Comparison of ENCODE assay signal across 8 cellular contexts in the genomic region with DNA sequence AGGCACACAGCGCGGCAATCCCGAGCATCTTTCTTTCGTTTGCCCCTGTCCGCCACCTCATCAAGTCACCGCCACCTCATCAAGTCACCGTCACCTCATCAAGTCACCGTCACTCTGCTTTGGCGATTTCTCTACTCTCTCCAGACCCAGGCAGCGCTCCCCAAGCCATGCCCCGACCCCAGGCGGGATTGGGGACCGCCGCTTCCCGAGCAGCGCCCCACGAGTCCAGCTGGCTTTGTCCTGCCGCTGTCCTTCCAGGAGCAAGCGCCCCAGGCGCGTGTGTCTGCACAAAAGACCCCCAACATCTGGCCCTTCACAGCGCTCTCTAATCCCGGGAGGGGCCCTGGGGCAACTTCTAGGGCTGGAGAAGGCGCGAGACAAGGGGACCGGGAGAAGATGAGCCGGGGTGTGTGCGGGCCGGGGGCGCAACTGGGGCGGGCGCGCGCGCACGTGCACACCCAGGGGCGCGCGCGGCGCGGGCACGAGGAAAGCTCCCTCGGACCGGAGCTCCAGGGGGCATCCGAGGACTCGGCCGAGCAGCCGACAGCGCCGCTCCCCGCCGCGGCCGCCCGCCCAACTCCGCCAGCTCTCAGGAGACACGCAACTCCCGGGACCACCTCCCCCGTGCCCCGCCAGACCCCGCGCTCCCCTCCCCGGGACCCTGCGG. TPM values are rescaled to one million over a fixed set of nuclear protein-coding genes. Genes with fewer than 3 reads are reported as not detected.
DNase-seq lines count a peak whose midpoint lies in the region; ATAC-seq, FAIRE-seq and TF ChIP-seq lines count a peak whose summit lies in the region.

No MANE protein-coding gene starts in this region.

- DNase-seq in NCI-H460 (ENCODE audit: extremely low read depth, low read depth), result peak; percentile 12
- DNase-seq in activated gamma-delta T cell (lab: John Stamatoyannopoulos, UW), result peak; percentile 20
- DNase-seq in frontal cortex (ENCODE audit: low spot score in 2 of 2), result peak; percentile 68 to 84
- no peak for DNase-seq in NCI-H1694 treated with DMSO at 0.1 percent for 48 hours (lab: John Stamatoyannopoulos, UW)

- H3K36me3 ChIP-seq in neuron (ENCODE audit: insufficient read depth, low read length), result peaks cover 20% of the 10 kb centered on the region

- H3K4me3 ChIP-seq in neuron (ENCODE audit: low read length), result peak overlapping the region; percentile 60

- 0 out of 2 replicates have a peak, but pooled peaks have one; percentile 14 for TF ChIP-seq CTCF in GM12874 (IDR thresholded peaks at IDR 0.05; ENCODE audit: insufficient read depth, low read depth, low read length)

- no peak for FAIRE-seq in frontal cortex (lab: Jason Lieb, UNC)

- ATAC-seq in HG02623 (IDR thresholded peaks at IDR 0.05; ENCODE audit: unreplicated experiment), result peak; percentile 16
- no peak for ATAC-seq in GM18870 (IDR thresholded peaks at IDR 0.05; ENCODE audit: unreplicated experiment)

- peaks cover 18% of the 10 kb centered on the region for H3K4me1 ChIP-seq in neuron (ENCODE audit: insufficient read depth, low read length)

- H3K27me3 ChIP-seq in neuron (ENCODE audit: insufficient read depth, low read length), result no peaks in the 10 kb centered on the region

- peak overlapping the region; percentile 64 for H2AFZ ChIP-seq in neuron (ENCODE audit: low read depth, low read length)

- no peaks in the 10 kb centered on the region for H3K9me3 ChIP-seq in neuron (ENCODE audit: low read length)

RNA-seq across cellular contexts. Expression of gene RNF152, which starts 0.6 kb away (rescaled TPM):
- 1.5 and 2.3 TPM in 2 replicates for total RNA-seq in NCI-H460 (2014; rRNA removed; shearing (Covaris generic))
- 0.31 and 0.75 TPM in 2 replicates for polyA plus RNA-seq in NCI-H460 (2014; cell fraction: nucleus; rRNA removed)
- total RNA-seq in frontal cortex, result 106 TPM

Comparison
In these comparisons a context has a peak if more than half of its experiments do, and no peak if none do; other contexts are left out.
1. RNA of gene RNF152, which starts 0.6 kb away (total RNA-seq): 106 TPM in frontal cortex (single experiment); 1.5 to 2.3 TPM in NCI-H460; every median in the first group is over 10 times any median in the second.